ENCODE assay signal across 1 cellular context in the genomic region with DNA sequence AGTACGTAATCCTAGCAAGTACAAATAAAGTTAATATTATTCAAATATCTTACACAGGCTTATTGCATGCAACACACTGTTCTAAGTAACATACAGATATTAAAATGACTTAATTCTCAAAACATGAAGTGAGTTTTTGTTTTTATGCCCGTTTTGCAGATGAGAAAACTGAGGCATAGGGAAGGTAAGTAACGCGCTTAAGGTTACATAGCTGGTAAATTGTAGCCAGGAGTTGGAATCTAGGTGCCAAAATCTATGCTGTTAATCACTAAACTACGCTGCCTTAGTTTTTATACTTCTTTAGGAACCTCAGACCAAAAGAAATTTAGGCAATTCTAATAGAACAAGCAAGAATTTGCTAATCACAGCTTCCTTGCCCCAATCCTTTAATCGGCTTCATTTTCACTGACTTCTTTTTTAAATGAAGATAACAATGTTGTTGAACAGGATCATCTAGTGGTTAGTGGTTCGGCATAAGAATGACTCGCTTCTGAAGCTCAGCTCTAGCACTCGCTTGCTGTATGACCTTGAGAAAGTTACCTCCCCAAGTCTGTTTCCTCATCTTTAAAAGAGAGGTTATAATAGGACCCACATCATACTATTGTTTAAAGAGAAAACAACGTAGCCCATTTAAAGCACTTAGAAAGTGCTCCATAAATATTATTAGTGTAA.
TF ChIP-seq lines count a peak whose summit lies in the region.

No MANE protein-coding gene starts in this region.

TF ChIP-seq in H1, 55 proteins besides CTCF, POLR2A, EP300 and RAD21:
- TF ChIP-seq HDAC2 (IDR thresholded peaks at IDR 0.05; ENCODE audit: borderline replicate concordance in 1 of 2, low read depth in 2 of 2, low read length in 2 of 2) = peak in 1 of 2 experiments; percentile 46; a peak in 1 of 4 replicates
- no peak for TF ChIP-seq ZNF274 (IDR thresholded peaks at IDR 0.05; ENCODE audit: borderline replicate concordance, extremely low read depth, low read length)
- TF ChIP-seq KDM1A (IDR thresholded peaks at IDR 0.05; ENCODE audit: borderline replicate concordance, low read length) = peak; percentile 94
- TF ChIP-seq, protein P1, sequence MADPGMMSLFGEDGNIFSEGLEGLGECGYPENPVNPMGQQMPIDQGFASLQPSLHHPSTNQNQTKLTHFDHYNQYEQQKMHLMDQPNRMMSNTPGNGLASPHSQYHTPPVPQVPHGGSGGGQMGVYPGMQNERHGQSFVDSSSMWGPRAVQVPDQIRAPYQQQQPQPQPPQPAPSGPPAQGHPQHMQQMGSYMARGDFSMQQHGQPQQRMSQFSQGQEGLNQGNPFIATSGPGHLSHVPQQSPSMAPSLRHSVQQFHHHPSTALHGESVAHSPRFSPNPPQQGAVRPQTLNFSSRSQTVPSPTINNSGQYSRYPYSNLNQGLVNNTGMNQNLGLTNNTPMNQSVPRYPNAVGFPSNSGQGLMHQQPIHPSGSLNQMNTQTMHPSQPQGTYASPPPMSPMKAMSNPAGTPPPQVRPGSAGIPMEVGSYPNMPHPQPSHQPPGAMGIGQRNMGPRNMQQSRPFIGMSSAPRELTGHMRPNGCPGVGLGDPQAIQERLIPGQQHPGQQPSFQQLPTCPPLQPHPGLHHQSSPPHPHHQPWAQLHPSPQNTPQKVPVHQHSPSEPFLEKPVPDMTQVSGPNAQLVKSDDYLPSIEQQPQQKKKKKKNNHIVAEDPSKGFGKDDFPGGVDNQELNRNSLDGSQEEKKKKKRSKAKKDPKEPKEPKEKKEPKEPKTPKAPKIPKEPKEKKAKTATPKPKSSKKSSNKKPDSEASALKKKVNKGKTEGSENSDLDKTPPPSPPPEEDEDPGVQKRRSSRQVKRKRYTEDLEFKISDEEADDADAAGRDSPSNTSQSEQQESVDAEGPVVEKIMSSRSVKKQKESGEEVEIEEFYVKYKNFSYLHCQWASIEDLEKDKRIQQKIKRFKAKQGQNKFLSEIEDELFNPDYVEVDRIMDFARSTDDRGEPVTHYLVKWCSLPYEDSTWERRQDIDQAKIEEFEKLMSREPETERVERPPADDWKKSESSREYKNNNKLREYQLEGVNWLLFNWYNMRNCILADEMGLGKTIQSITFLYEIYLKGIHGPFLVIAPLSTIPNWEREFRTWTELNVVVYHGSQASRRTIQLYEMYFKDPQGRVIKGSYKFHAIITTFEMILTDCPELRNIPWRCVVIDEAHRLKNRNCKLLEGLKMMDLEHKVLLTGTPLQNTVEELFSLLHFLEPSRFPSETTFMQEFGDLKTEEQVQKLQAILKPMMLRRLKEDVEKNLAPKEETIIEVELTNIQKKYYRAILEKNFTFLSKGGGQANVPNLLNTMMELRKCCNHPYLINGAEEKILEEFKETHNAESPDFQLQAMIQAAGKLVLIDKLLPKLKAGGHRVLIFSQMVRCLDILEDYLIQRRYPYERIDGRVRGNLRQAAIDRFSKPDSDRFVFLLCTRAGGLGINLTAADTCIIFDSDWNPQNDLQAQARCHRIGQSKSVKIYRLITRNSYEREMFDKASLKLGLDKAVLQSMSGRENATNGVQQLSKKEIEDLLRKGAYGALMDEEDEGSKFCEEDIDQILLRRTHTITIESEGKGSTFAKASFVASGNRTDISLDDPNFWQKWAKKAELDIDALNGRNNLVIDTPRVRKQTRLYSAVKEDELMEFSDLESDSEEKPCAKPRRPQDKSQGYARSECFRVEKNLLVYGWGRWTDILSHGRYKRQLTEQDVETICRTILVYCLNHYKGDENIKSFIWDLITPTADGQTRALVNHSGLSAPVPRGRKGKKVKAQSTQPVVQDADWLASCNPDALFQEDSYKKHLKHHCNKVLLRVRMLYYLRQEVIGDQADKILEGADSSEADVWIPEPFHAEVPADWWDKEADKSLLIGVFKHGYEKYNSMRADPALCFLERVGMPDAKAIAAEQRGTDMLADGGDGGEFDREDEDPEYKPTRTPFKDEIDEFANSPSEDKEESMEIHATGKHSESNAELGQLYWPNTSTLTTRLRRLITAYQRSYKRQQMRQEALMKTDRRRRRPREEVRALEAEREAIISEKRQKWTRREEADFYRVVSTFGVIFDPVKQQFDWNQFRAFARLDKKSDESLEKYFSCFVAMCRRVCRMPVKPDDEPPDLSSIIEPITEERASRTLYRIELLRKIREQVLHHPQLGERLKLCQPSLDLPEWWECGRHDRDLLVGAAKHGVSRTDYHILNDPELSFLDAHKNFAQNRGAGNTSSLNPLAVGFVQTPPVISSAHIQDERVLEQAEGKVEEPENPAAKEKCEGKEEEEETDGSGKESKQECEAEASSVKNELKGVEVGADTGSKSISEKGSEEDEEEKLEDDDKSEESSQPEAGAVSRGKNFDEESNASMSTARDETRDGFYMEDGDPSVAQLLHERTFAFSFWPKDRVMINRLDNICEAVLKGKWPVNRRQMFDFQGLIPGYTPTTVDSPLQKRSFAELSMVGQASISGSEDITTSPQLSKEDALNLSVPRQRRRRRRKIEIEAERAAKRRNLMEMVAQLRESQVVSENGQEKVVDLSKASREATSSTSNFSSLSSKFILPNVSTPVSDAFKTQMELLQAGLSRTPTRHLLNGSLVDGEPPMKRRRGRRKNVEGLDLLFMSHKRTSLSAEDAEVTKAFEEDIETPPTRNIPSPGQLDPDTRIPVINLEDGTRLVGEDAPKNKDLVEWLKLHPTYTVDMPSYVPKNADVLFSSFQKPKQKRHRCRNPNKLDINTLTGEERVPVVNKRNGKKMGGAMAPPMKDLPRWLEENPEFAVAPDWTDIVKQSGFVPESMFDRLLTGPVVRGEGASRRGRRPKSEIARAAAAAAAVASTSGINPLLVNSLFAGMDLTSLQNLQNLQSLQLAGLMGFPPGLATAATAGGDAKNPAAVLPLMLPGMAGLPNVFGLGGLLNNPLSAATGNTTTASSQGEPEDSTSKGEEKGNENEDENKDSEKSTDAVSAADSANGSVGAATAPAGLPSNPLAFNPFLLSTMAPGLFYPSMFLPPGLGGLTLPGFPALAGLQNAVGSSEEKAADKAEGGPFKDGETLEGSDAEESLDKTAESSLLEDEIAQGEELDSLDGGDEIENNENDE (IDR thresholded peaks at IDR 0.05; ENCODE audit: insufficient replicate concordance, low read length) = peak; percentile 16
- TF ChIP-seq NANOG (IDR thresholded peaks at IDR 0.05; ENCODE audit: insufficient read depth, low read depth, low read length, poor library complexity, severe bottlenecking) = no peak
